1 cellular context compared by ENCODE assay signal in the genomic region with DNA sequence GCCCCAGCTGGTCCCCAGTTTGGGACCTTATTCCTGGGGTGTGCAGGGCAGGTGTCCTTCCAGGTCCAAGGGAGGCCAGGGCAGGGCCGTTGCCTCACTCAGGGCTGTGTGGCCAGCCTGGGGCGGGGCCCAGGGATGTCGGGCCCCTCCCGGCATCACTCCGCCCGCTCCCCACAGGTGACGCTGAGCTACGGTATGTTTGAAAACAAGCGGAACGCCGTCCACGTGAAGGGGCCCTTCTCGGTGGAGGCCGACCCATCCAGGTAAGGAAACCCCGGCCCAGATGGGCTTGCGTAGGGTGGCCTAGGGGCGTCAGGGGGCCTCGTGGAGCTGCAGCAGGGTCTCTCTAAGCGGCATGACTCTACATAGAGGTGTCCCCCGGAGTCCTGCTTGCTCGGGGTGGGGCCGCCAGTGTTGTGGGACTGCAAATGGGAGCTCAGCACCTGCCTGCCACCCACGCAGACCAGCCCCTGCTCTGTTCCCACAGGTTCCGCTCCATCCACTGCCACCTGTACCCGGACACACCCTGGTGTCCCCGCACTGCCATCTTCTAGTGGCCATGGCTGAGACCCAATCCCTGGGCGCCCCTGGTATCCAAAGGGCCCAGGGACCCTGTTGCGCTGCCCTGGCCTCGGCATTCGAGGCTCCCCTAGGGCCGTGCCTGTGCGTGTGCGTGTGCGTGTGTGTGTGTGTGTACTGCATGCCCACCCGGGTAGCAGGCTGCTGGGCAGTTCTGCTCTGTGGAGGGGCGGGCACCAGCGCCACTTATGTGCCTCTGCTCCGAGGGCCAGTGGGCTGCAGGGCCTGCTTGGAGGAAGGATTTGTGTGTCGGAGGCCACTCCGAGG.
TF ChIP-seq lines count a peak whose summit lies in the region.

No MANE protein-coding gene starts in this region.

TF ChIP-seq in HepG2, 621 proteins besides CTCF, POLR2A, EP300 and RAD21:
- TF ChIP-seq, protein P1, sequence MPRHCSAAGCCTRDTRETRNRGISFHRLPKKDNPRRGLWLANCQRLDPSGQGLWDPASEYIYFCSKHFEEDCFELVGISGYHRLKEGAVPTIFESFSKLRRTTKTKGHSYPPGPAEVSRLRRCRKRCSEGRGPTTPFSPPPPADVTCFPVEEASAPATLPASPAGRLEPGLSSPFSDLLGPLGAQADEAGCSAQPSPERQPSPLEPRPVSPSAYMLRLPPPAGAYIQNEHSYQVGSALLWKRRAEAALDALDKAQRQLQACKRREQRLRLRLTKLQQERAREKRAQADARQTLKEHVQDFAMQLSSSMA (CRISPR knock-in tag; IDR thresholded peaks at IDR 0.05): no peak
- TF ChIP-seq ZNF263 (CRISPR knock-in tag; IDR thresholded peaks at IDR 0.05) (no peak), SRSF1 (optimal IDR thresholded peaks at IDR 0.05; ENCODE audit: low read depth, low read length) (peak; percentile 2), MED1 (CRISPR knock-in tag; IDR thresholded peaks at IDR 0.05) (no peak)
- TF ChIP-seq, protein P2, sequence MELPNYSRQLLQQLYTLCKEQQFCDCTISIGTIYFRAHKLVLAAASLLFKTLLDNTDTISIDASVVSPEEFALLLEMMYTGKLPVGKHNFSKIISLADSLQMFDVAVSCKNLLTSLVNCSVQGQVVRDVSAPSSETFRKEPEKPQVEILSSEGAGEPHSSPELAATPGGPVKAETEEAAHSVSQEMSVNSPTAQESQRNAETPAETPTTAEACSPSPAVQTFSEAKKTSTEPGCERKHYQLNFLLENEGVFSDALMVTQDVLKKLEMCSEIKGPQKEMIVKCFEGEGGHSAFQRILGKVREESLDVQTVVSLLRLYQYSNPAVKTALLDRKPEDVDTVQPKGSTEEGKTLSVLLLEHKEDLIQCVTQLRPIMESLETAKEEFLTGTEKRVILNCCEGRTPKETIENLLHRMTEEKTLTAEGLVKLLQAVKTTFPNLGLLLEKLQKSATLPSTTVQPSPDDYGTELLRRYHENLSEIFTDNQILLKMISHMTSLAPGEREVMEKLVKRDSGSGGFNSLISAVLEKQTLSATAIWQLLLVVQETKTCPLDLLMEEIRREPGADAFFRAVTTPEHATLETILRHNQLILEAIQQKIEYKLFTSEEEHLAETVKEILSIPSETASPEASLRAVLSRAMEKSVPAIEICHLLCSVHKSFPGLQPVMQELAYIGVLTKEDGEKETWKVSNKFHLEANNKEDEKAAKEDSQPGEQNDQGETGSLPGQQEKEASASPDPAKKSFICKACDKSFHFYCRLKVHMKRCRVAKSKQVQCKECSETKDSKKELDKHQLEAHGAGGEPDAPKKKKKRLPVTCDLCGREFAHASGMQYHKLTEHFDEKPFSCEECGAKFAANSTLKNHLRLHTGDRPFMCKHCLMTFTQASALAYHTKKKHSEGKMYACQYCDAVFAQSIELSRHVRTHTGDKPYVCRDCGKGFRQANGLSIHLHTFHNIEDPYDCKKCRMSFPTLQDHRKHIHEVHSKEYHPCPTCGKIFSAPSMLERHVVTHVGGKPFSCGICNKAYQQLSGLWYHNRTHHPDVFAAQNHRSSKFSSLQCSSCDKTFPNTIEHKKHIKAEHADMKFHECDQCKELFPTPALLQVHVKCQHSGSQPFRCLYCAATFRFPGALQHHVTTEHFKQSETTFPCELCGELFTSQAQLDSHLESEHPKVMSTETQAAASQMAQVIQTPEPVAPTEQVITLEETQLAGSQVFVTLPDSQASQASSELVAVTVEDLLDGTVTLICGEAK (IDR thresholded peaks at IDR 0.05): no peak
- TF ChIP-seq, protein P2 (CRISPR knock-in tag; IDR thresholded peaks at IDR 0.05): 0 out of 2 replicates have a peak, but pooled peaks have one; percentile 24
